In the genomic region with DNA sequence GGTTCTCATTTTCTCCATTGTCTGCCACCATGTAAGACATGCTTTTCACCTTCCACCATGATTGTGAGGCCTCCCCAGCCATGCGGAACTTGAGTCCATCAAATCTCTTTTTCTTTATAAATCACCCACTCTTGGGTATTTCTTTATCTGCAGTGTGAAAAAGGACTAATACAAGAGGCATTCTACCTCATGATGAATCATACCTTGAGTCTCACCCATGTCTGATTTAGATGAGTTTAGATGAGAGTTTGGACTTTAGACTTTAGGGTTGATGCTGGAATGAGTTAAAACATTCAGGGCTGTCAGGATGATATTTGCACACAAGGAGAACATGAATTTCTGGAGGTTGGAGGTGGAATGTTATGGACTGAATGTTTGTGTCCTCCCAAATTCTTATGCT, we compare ENCODE assay signal across 10 cellular contexts.
"Had no signal": no experiment of that assay in that cellular context is flagged by ENCODE, and none has a peak within 500 bp of the region (broad histone marks: within the 10 kb centered on the region; RNA-seq: fewer than 3 reads in every experiment).

No MANE protein-coding gene starts in this region.

- H3K9me3 Mint-ChIP-seq: GM23338 had no signal

- DNase-seq: H9, HCEC 1CT, IMR-90, KG1 had no signal

- H3K4me2 ChIP-seq: GM23338 had no signal

- H3K4me3 ChIP-seq: GM23338, K562 had no signal

- H2AFZ ChIP-seq: GM23338 had no signal

- H3K4me3 Mint-ChIP-seq: GM23338, H9 had no signal

- H3K27ac ChIP-seq: HL-60 had no signal

- ATAC-seq: GM23338, K562 had no signal

- H3K27ac Mint-ChIP-seq: GM23338, H9 had no signal

- FAIRE-seq: H1, H54, HTR-8/SVneo, K562 had no signal
